ENCODE assay signal across 16 cellular contexts in the genomic region with DNA sequence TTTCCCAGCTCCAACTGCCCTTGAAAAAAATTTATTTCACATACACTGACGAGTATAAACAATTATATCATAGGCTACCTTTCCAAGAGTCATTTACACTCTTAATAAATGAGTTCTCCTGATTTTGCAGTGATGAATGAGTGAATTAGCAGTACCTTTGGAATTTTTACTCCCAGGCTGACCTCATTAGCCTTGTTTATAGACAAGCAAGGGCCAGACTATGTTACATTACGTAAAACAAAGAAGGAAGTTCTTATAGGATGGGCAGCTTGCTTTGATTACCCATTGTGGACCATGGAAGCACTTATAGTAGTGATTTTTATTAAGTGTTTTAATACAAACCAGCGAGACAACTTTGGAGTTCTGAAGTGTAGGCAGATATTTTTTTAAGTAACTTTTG.
DNase-seq lines count a peak whose midpoint lies in the region; TF ChIP-seq lines count a peak whose summit lies in the region.
"Had no signal": no experiment of that assay in that cellular context is flagged by ENCODE, and none has a peak within 500 bp of the region (broad histone marks: within the 10 kb centered on the region; RNA-seq: fewer than 3 reads in every experiment).

No MANE protein-coding gene starts in this region.

- peak; percentile 70 for DNase-seq in amniotic epithelial cell (ENCODE audit: low read depth)
- peak; percentile 75 for DNase-seq in epithelial cell of esophagus (ENCODE audit: low read depth)
- DNase-seq in kidney glomerular epithelial cell (lab: John Stamatoyannopoulos, UW): peak; percentile 13
- no peak for DNase-seq in dedifferentiated amniotic fluid mesenchymal stem cell (ENCODE audit: extremely low spot score)
- no peak for DNase-seq in HCEC 1CT
- DNase-seq in sigmoid colon: no peak
- DNase-seq in stimulated activated CD4-positive, alpha-beta T cell treated with anti-CD3 and anti-CD28 coated beads, Interleukin-2, amount 100 ng/mL, for 48 hours: no peak
- DNase-seq: C1 segment of cervical spinal cord; Calu3; CD4-positive, alpha-beta T cell; DMS 273 treated with DMSO at 0.1 percent for 48 hours; DMS79; EL; GDM1; HFFc6 had no signal

- peaks cover 0 to 10% (median 0%) of the 10 kb centered on the region in 4 donors for H3K4me1 ChIP-seq in sigmoid colon
- H3K4me1 ChIP-seq: HAP-1 had no signal

- 33 to 63% methylated on average over 3 of the region's 3 CpGs for WGBS in sigmoid colon, 2 donors

- TF ChIP-seq CTCF in epithelial cell of esophagus (IDR thresholded peaks at IDR 0.05; ENCODE audit: insufficient read depth, low read depth, low read length, missing control alignments) (no peak), sigmoid colon (IDR thresholded peaks at IDR 0.05) (no peak)

- no peak for TF ChIP-seq POLR2A in sigmoid colon (IDR thresholded peaks at IDR 0.05)

- H3K27me3 ChIP-seq in sigmoid colon: no peaks in the 10 kb centered on the region

- intact Hi-C loops in sigmoid colon (cut with DNase I): no loop called here

- no peaks in the 10 kb centered on the region for H3K9me3 ChIP-seq in sigmoid colon
- H3K9me3 ChIP-seq: HAP-1 had no signal

- peak overlapping the region in 1 of 4 donors; percentile 27 for H3K27ac ChIP-seq in sigmoid colon

- H3K36me3 ChIP-seq in sigmoid colon: no peaks in the 10 kb centered on the region
- H3K36me3 ChIP-seq: HAP-1 had no signal

- no peak for TF ChIP-seq EP300 in sigmoid colon (IDR thresholded peaks at IDR 0.05)

- H3K4me3 ChIP-seq in epithelial cell of esophagus (ENCODE audit: low read length) (no peak overlapping the region), sigmoid colon (no peak overlapping the region)
- H3K4me3 ChIP-seq: HAP-1 had no signal

Comparison
In these comparisons a context has a peak if more than half of its experiments do, and no peak if none do; other contexts are left out.
1. DNase-seq: peak in amniotic epithelial cell (single experiment), epithelial cell of esophagus (single experiment) and kidney glomerular epithelial cell (single experiment); none in dedifferentiated amniotic fluid mesenchymal stem cell (single experiment), HCEC 1CT (single experiment), sigmoid colon (single experiment) and stimulated activated CD4-positive, alpha-beta T cell treated with anti-CD3 and anti-CD28 coated beads, Interleukin-2, amount 100 ng/mL, for 48 hours (0 of 2).